ENCODE assay signal across 10 cellular contexts in the genomic region with DNA sequence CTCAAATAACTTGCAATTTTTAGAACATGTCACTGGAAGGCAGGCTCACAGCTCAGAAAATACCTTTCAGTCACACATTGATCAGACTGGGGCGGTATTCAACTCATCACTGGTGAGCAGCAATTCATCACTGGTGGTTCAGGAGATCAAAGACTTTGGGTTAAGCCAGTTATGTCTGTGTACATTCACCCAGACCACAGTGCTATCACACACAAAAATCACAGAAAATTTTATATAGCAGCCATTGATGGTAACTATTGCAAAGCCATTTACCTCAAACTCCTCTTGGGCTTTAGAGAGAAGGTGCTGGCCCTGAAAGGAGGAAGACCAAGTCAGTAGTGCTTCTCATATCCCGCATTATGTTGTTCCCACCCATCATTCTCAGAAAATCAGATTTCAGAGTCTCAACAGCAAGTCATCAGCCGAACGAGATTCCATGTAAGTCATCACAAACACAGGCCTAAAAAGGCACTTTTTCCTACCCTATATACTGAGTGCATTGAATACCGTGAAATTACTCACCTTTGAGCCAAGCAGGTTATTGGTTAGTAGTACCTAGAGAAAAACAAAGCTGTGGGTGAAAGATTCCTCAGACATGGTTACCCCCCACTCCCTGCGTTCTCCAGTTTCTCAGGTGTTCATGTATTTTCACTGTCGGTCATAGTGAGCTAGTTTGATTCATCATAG. TPM values are rescaled to one million over a fixed set of nuclear protein-coding genes. Genes with fewer than 3 reads are reported as not detected.
DNase-seq lines count a peak whose midpoint lies in the region; ATAC-seq, FAIRE-seq and TF ChIP-seq lines count a peak whose summit lies in the region.
"Had no signal": no experiment of that assay in that cellular context is flagged by ENCODE, and none has a peak within 500 bp of the region (broad histone marks: within the 10 kb centered on the region; RNA-seq: fewer than 3 reads in every experiment).

No MANE protein-coding gene starts in this region.

- peak overlapping the region; percentile 98 for H3K4me2 ChIP-seq in Loucy (ENCODE audit: low read depth, low read length, poor library complexity, severe bottlenecking)

- H3K36me3 Mint-ChIP-seq in Caco-2 (ENCODE audit: insufficient read depth, unreplicated experiment), result peaks cover 96% of the 10 kb centered on the region
- peaks cover 9 to 41% (median 35%) of the 10 kb centered on the region in 5 donors for H3K36me3 Mint-ChIP-seq in naive thymus-derived CD4-positive, alpha-beta T cell

- peak overlapping the region; percentile 99 for H3K9ac ChIP-seq in Loucy (ENCODE audit: low read depth, low read length, poor library complexity, severe bottlenecking)

- ATAC-seq in naive thymus-derived CD4-positive, alpha-beta T cell, result no peak
- no peak for ATAC-seq in GM21515 (IDR thresholded peaks at IDR 0.05; ENCODE audit: unreplicated experiment)

- POLR2A ChIA-PET in Caco-2 (lab: Charles Lee), result interaction anchor here (0.9 to 1.4 kb wide), 4 partner anchors 13 to 66 kb away, joined by 3 to 8 read pairs (median 4); no protein-coding TSS in a partner anchor
- POLR2A ChIA-PET in naive thymus-derived CD4-positive, alpha-beta T cell (lab: Charles Lee), result interaction anchor here (0.6 to 11.0 kb wide), 27 partner anchors 8 to 1351 kb away, joined by 3 to 379 read pairs (median 31); partner anchors contain the start of genes BSCL2, C11orf98, CSKMT and GNG3

- H3F3A ChIP-seq in Loucy (ENCODE audit: low read depth), result peaks cover 26% of the 10 kb centered on the region; the same call in 1 of the 2 replicates

- TF ChIP-seq CTCF in Caco-2 (IDR thresholded peaks at IDR 0.05; ENCODE audit: insufficient read depth in 1 of 2, low read depth in 1 of 2, low read length in 1 of 2, severe bottlenecking in 1 of 2, unreplicated experiment in 1 of 2) (no peak), Loucy (conservative IDR thresholded peaks at IDR 0.05; ENCODE audit: low read length) (no peak), bronchial epithelial cell (IDR thresholded peaks at IDR 0.05; ENCODE audit: insufficient read depth, low read length, severe bottlenecking) (no peak)

- CTCF ChIA-PET in Caco-2 (lab: Charles Lee), result no interaction called here
- CTCF ChIA-PET in naive thymus-derived CD4-positive, alpha-beta T cell (lab: Charles Lee), result interaction anchor here (0.6 to 5.3 kb wide), 5 partner anchors 9 to 253 kb away, joined by 3 to 34 read pairs (median 9); partner anchors contain the start of genes TMEM179B and WDR74

- H3K9me3 Mint-ChIP-seq in Caco-2 (ENCODE audit: unreplicated experiment), result no peaks in the 10 kb centered on the region
- H3K9me3 Mint-ChIP-seq in naive thymus-derived CD4-positive, alpha-beta T cell, result peaks cover 0 to 11% (median 0%) of the 10 kb centered on the region in 11 donors

- peaks cover 13% of the 10 kb centered on the region for H3K36me3 ChIP-seq in Caco-2 (ENCODE audit: control insufficient read depth, insufficient read depth, low read length)
- peaks cover 40% of the 10 kb centered on the region for H3K36me3 ChIP-seq in Loucy (ENCODE audit: insufficient read depth, low read length)
- peaks cover 21% of the 10 kb centered on the region for H3K36me3 ChIP-seq in bronchial epithelial cell (ENCODE audit: control insufficient read depth, insufficient read depth, low read length)
- peaks cover 9 to 39% (median 20%) of the 10 kb centered on the region in 3 experiments for H3K36me3 ChIP-seq in naive thymus-derived CD4-positive, alpha-beta T cell (ENCODE audit: control insufficient read depth in 2 of 3, insufficient read depth in 3 of 3, low read length in 3 of 3)

- H2AFZ ChIP-seq in Loucy (ENCODE audit: low read length), result no peak overlapping the region

- peaks cover 70% of the 10 kb centered on the region for H3K79me2 ChIP-seq in Loucy (ENCODE audit: insufficient read depth, low read length)

- DNase-seq in Caco-2, result no peak
- DNase-seq in bronchial epithelial cell (ENCODE audit: low read depth), result no peak
- no peak for DNase-seq in naive thymus-derived CD4-positive, alpha-beta T cell
- DNase-seq in NOMO-1 (lab: John Stamatoyannopoulos, UW; ENCODE audit: unreplicated experiment in 2 of 2), result no peak
- no peak for DNase-seq in DMS153 treated with DMSO at 0.1 percent for 48 hours (lab: John Stamatoyannopoulos, UW; ENCODE audit: unreplicated experiment)
- no peak for DNase-seq in D341Med (ENCODE audit: low spot score)
- DNase-seq: NCI-H446 had no signal

- intact Hi-C loops in Caco-2 (cut with micrococcal nuclease; ENCODE audit: unreplicated experiment), result loop anchor here (10.0 kb wide), 1 partner anchor 129 kb away; the partner anchor contains the start of genes HNRNPUL2 and TTC9C
- intact Hi-C loops in naive thymus-derived CD4-positive, alpha-beta T cell (cut with micrococcal nuclease), result no loop called here

- H3K9me3 ChIP-seq in Caco-2 (no peaks in the 10 kb centered on the region), Loucy (ENCODE audit: insufficient read depth, low read depth, low read length) (no peaks in the 10 kb centered on the region)
- no peaks in the 10 kb centered on the region for H3K9me3 ChIP-seq in naive thymus-derived CD4-positive, alpha-beta T cell (ENCODE audit: control insufficient read depth in 2 of 3, low read length in 3 of 3)

- peak overlapping the region; percentile 81 for H3K4me3 ChIP-seq in Caco-2 (ENCODE audit: low read depth, low read length)
- peak overlapping the region; percentile 90 for H3K4me3 ChIP-seq in Loucy (ENCODE audit: low read length, poor library complexity, severe bottlenecking)
- peak overlapping the region; percentile 99 for H3K4me3 ChIP-seq in bronchial epithelial cell (ENCODE audit: low read depth, low read length)
- H3K4me3 ChIP-seq in naive thymus-derived CD4-positive, alpha-beta T cell (ENCODE audit: low read length), result peak overlapping the region; percentile 97

- FAIRE-seq in bronchial epithelial cell (lab: Jason Lieb, UNC), result no peak

- H3K27me3 ChIP-seq in Caco-2 (replicated peaks; ENCODE audit: control insufficient read depth, insufficient read depth, low read length) (no peaks in the 10 kb centered on the region), Loucy (ENCODE audit: insufficient read depth, low read length, poor library complexity, severe bottlenecking) (peaks cover 11% of the 10 kb centered on the region), bronchial epithelial cell (ENCODE audit: control insufficient read depth, insufficient read depth, low read length) (no peaks in the 10 kb centered on the region)
- H3K27me3 ChIP-seq in naive thymus-derived CD4-positive, alpha-beta T cell (ENCODE audit: control insufficient read depth in 2 of 2, insufficient read depth in 2 of 2, low read length in 2 of 2), result no peaks in the 10 kb centered on the region

- H3K4me1 ChIP-seq in Caco-2 (peaks cover 31% of the 10 kb centered on the region), Loucy (ENCODE audit: insufficient read depth, low read length, poor library complexity, severe bottlenecking) (peaks cover 43% of the 10 kb centered on the region)
- peaks cover 33 to 39% of the 10 kb centered on the region in 2 donors for H3K4me1 ChIP-seq in naive thymus-derived CD4-positive, alpha-beta T cell (ENCODE audit: control insufficient read depth in 2 of 2, insufficient read depth in 2 of 2, low read length in 2 of 2)

- peaks cover 26% of the 10 kb centered on the region for H3K4me1 Mint-ChIP-seq in Caco-2 (ENCODE audit: low read depth, unreplicated experiment)
- H3K4me1 Mint-ChIP-seq in naive thymus-derived CD4-positive, alpha-beta T cell, result peaks cover 34 to 61% (median 51%) of the 10 kb centered on the region in 7 donors

- H3K27me3 Mint-ChIP-seq in Caco-2 (ENCODE audit: insufficient read depth, unreplicated experiment), result no peaks in the 10 kb centered on the region
- H3K27me3 Mint-ChIP-seq in naive thymus-derived CD4-positive, alpha-beta T cell, result peaks cover 0 to 6% (median 0%) of the 10 kb centered on the region in 5 donors

- H3K4me3 Mint-ChIP-seq in Caco-2 (ENCODE audit: unreplicated experiment), result peak overlapping the region; percentile 77
- H3K4me3 Mint-ChIP-seq in naive thymus-derived CD4-positive, alpha-beta T cell, result peak overlapping the region; percentile 93 to 100 (median 98)

- peaks cover 43% of the 10 kb centered on the region for H4K20me1 ChIP-seq in Loucy (ENCODE audit: insufficient read depth, low read length, poor library complexity, severe bottlenecking)

- H3K27ac Mint-ChIP-seq in Caco-2 (ENCODE audit: unreplicated experiment), result peak overlapping the region; percentile 85
- H3K27ac Mint-ChIP-seq in naive thymus-derived CD4-positive, alpha-beta T cell, result peak overlapping the region; percentile 51 to 98 (median 93)

- H3K9me2 ChIP-seq in Loucy (replicated peaks; ENCODE audit: low read depth, low read length), result no peaks in the 10 kb centered on the region

- H3K27ac ChIP-seq in naive thymus-derived CD4-positive, alpha-beta T cell (ENCODE audit: low read depth, low read length), result peak overlapping the region; percentile 85

- no TSS peak for BruUV-seq in Caco-2 (replicated peaks; lab: Mats Ljungman, UMichigan)

RNA-seq across cellular contexts. Expression of gene WDR74, which starts 14.0 kb away (rescaled TPM):
- total RNA-seq in Caco-2 (2022) (112 and 115 TPM in 2 replicates), bronchial epithelial cell (59.0 and 113 TPM in 2 replicates)
- 100 to 1,000 TPM in 4 of 5 experiments, 10 to 100 TPM in 1; 87.2 to 279 (median 102) TPM for total RNA-seq in naive thymus-derived CD4-positive, alpha-beta T cell
- polyA plus RNA-seq in naive thymus-derived CD4-positive, alpha-beta T cell, result 10 to 100 TPM; 55.0 to 56.9 TPM

RNA-seq across cellular contexts. Expression of gene TEX54, which starts 20.8 kb away (rescaled TPM):
- total RNA-seq in Caco-2 (2022) (0.95 TPM in 1 of 2 replicates, not detected in the other), bronchial epithelial cell (not detected in 2 replicates)
- total RNA-seq in naive thymus-derived CD4-positive, alpha-beta T cell, result under 1 TPM in 1 of 5 experiments, not detected in 4; 0.89 TPM
- polyA plus RNA-seq in naive thymus-derived CD4-positive, alpha-beta T cell, result 1 to 10 TPM; 1.6 to 2.1 TPM
- total RNA-seq: dermis microvascular lymphatic vessel endothelial cell had no signal

RNA-seq across cellular contexts. Expression of gene STX5, which starts 21.6 kb away (rescaled TPM):
- total RNA-seq in Caco-2 (2022) (39.9 and 44.2 TPM in 2 replicates), bronchial epithelial cell (31.3 and 36.2 TPM in 2 replicates)
- total RNA-seq in naive thymus-derived CD4-positive, alpha-beta T cell, result 100 to 1,000 TPM in 2 of 5 experiments, 10 to 100 TPM in 3; 47.0 to 152 (median 57.3) TPM
- 10 to 100 TPM; 23.8 to 32.8 TPM for polyA plus RNA-seq in naive thymus-derived CD4-positive, alpha-beta T cell

RNA-seq across cellular contexts. Expression of gene SLC3A2, which starts 27.3 kb away (rescaled TPM):
- 763 and 879 TPM in 2 replicates for total RNA-seq in Caco-2 (2022)
- 1,292 and 1,548 TPM in 2 replicates for total RNA-seq in bronchial epithelial cell
- total RNA-seq in naive thymus-derived CD4-positive, alpha-beta T cell, result 100 to 1,000 TPM; 159 to 239 (median 218) TPM
- 100 to 1,000 TPM; 118 to 189 TPM for polyA plus RNA-seq in naive thymus-derived CD4-positive, alpha-beta T cell

RNA-seq across cellular contexts. Expression of gene NXF1, which starts 48.2 kb away (rescaled TPM):
- total RNA-seq in Caco-2 (2022) (77.5 and 77.6 TPM in 2 replicates), bronchial epithelial cell (13.4 and 15.3 TPM in 2 replicates)
- 100 to 1,000 TPM in 4 of 5 experiments, 10 to 100 TPM in 1; 92.1 to 421 (median 195) TPM for total RNA-seq in naive thymus-derived CD4-positive, alpha-beta T cell
- polyA plus RNA-seq in naive thymus-derived CD4-positive, alpha-beta T cell, result 100 to 1,000 TPM in 1 of 2 donors, 10 to 100 TPM in 1; 66.9 to 106 TPM
